Comparison of ENCODE assay signal across 24 cellular contexts in the genomic region with DNA sequence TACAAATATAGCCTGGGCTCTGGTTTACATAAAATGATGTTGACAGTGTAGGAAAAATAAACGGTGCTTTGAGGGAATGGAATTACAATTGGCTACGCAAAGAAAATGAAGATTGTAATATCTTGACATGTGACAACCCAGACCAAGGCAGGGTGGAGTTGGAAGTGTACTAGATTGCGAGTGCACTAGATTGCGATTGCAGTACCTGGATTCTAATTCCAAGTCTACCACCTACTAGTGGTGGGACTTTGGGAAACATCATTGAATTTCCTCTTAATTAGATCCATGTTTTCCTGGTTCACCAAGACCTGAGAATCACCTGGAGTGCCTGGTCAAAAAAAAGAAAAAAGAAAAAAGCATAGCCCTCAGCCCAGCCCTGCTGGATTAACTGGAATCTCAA. TPM values are rescaled to one million over a fixed set of nuclear protein-coding genes. Genes with fewer than 3 reads are reported as not detected.
"Had no signal": no experiment of that assay in that cellular context is flagged by ENCODE, and none has a peak within 500 bp of the region (broad histone marks: within the 10 kb centered on the region; RNA-seq: fewer than 3 reads in every experiment).

No MANE protein-coding gene starts in this region.

- ATAC-seq: activated CD8-positive, alpha-beta memory T cell treated with anti-CD3 and anti-CD28 coated beads, Interleukin-2, amount 10 ng/mL, durations not matched to agents 7 days and 5 days; activated T-cell treated with anti-CD3 and anti-CD28 coated beads, Interleukin-2, amount 50 U/mL, for 4 hours; activated T-helper 17 cell treated with anti-CD3 and anti-CD28 coated beads, Interleukin-2, amount 50 U/mL, for 72 hours; SK-N-SH treated with all-trans-retinoic acid at 6 μM for 48 hours had no signal

- H3K27ac ChIP-seq: breast epithelium, Peyer's patch, SJSA1 had no signal

- H3K27ac Mint-ChIP-seq: activated B cell treated with CpG ODN at 0.5 μM for 24 hours; activated CD4-positive, alpha-beta T cell treated with anti-CD3 and anti-CD28 coated beads, Interleukin-2, amount 10 ng/mL, durations not matched to agents 24 days and 14 days; activated CD8-positive, alpha-beta memory T cell treated with anti-CD3 and anti-CD28 coated beads, Interleukin-2, amount 10 ng/mL, durations not matched to agents 7 days and 5 days; activated naive CD4-positive, alpha-beta T cell treated with anti-CD3 and anti-CD28 coated beads, Interleukin-2, amount 10 ng/mL, durations not matched to agents 7 days and 5 days; activated naive CD8-positive, alpha-beta T cell treated with anti-CD3 and anti-CD28 coated beads for 36 hours; activated T-helper 17 cell treated with anti-CD3 and anti-CD28 coated beads, Interleukin-2, amount 50 U/mL, for 72 hours; T-helper 1 cell treated with Interleukin-12 subunit alpha and Interleukin-12 subunit beta and Interleukin-4 antibody, amounts not matched to agents 30 μg/mL and 1 μg/mL, for 36 hours had no signal

- H3K27me3 ChIP-seq: breast epithelium, Peyer's patch, SJSA1 had no signal

- DNase-seq: activated B cell treated with CpG ODN at 0.5 μM for 24 hours; activated CD4-positive, alpha-beta T cell treated with anti-CD3 and anti-CD28 coated beads for 1 hour; activated CD4-positive, alpha-beta T cell treated with anti-CD3 and anti-CD28 coated beads, Interleukin-2, amount 10 ng/mL, durations not matched to agents 24 days and 14 days; activated CD4-positive, alpha-beta T cell treated with anti-CD3 and anti-CD28 coated beads, Interleukin-2, amount 50 U/mL, for 48 hours; activated CD8-positive, alpha-beta memory T cell treated with anti-CD3 and anti-CD28 coated beads, Interleukin-2, amount 10 ng/mL, durations not matched to agents 7 days and 5 days; activated gamma-delta T cell; activated naive CD4-positive, alpha-beta T cell treated with anti-CD3 and anti-CD28 coated beads, Interleukin-2, amount 10 ng/mL, durations not matched to agents 7 days and 5 days; activated naive CD8-positive, alpha-beta T cell treated with anti-CD3 and anti-CD28 coated beads for 36 hours; activated T-cell treated with anti-CD3 and anti-CD28 coated beads, Interleukin-2, amount 50 U/mL, for 4 hours; caudate nucleus; MM.1S; NCI-H1105; NCI-H1436; NCI-H187; NCI-H2081; NCI-H446; NCI-H524; Peyer's patch; SHP77 had no signal

- H3K4me3 ChIP-seq: breast epithelium, Peyer's patch, SJSA1 had no signal

- H3K36me3 Mint-ChIP-seq: activated CD8-positive, alpha-beta memory T cell treated with anti-CD3 and anti-CD28 coated beads, Interleukin-2, amount 10 ng/mL, durations not matched to agents 7 days and 5 days; activated naive CD4-positive, alpha-beta T cell treated with anti-CD3 and anti-CD28 coated beads, Interleukin-2, amount 10 ng/mL, durations not matched to agents 7 days and 5 days; activated naive CD8-positive, alpha-beta T cell treated with anti-CD3 and anti-CD28 coated beads for 36 hours had no signal

- H3K4me1 ChIP-seq: breast epithelium, Peyer's patch, SJSA1 had no signal

- H3K4me1 Mint-ChIP-seq: activated B cell treated with CpG ODN at 0.5 μM for 24 hours; activated CD4-positive, alpha-beta T cell treated with anti-CD3 and anti-CD28 coated beads, Interleukin-2, amount 10 ng/mL, durations not matched to agents 24 days and 14 days; activated CD8-positive, alpha-beta memory T cell treated with anti-CD3 and anti-CD28 coated beads, Interleukin-2, amount 10 ng/mL, durations not matched to agents 7 days and 5 days; activated naive CD4-positive, alpha-beta T cell treated with anti-CD3 and anti-CD28 coated beads, Interleukin-2, amount 10 ng/mL, durations not matched to agents 7 days and 5 days; activated naive CD8-positive, alpha-beta T cell treated with anti-CD3 and anti-CD28 coated beads for 36 hours; activated T-helper 17 cell treated with anti-CD3 and anti-CD28 coated beads, Interleukin-2, amount 50 U/mL, for 72 hours had no signal

- H3K4me3 Mint-ChIP-seq: activated B cell treated with CpG ODN at 0.5 μM for 24 hours; activated CD4-positive, alpha-beta T cell treated with anti-CD3 and anti-CD28 coated beads, Interleukin-2, amount 10 ng/mL, durations not matched to agents 24 days and 14 days; activated CD8-positive, alpha-beta memory T cell treated with anti-CD3 and anti-CD28 coated beads, Interleukin-2, amount 10 ng/mL, durations not matched to agents 7 days and 5 days; activated naive CD4-positive, alpha-beta T cell treated with anti-CD3 and anti-CD28 coated beads, Interleukin-2, amount 10 ng/mL, durations not matched to agents 7 days and 5 days; activated naive CD8-positive, alpha-beta T cell treated with anti-CD3 and anti-CD28 coated beads for 36 hours; activated T-cell treated with anti-CD3 and anti-CD28 coated beads, Interleukin-2, amount 50 U/mL, for 4 hours; activated T-helper 17 cell treated with anti-CD3 and anti-CD28 coated beads, Interleukin-2, amount 50 U/mL, for 72 hours; T-helper 1 cell treated with Interleukin-12 subunit alpha and Interleukin-12 subunit beta and Interleukin-4 antibody, amounts not matched to agents 30 μg/mL and 1 μg/mL, for 36 hours had no signal

- H3K9me3 ChIP-seq: breast epithelium, Peyer's patch, SJSA1 had no signal

- H3K9me3 Mint-ChIP-seq: activated B cell treated with CpG ODN at 0.5 μM for 24 hours; activated naive CD4-positive, alpha-beta T cell treated with anti-CD3 and anti-CD28 coated beads, Interleukin-2, amount 10 ng/mL, durations not matched to agents 7 days and 5 days; activated T-cell treated with anti-CD3 and anti-CD28 coated beads, Interleukin-2, amount 50 U/mL, for 4 hours; activated T-helper 17 cell treated with anti-CD3 and anti-CD28 coated beads, Interleukin-2, amount 50 U/mL, for 72 hours had no signal

- H3K27me3 Mint-ChIP-seq: activated B cell treated with CpG ODN at 0.5 μM for 24 hours; activated CD4-positive, alpha-beta T cell treated with anti-CD3 and anti-CD28 coated beads, Interleukin-2, amount 10 ng/mL, durations not matched to agents 24 days and 14 days; activated naive CD4-positive, alpha-beta T cell treated with anti-CD3 and anti-CD28 coated beads, Interleukin-2, amount 10 ng/mL, durations not matched to agents 7 days and 5 days; activated naive CD8-positive, alpha-beta T cell treated with anti-CD3 and anti-CD28 coated beads for 36 hours; activated T-helper 17 cell treated with anti-CD3 and anti-CD28 coated beads, Interleukin-2, amount 50 U/mL, for 72 hours had no signal

- H3K36me3 ChIP-seq: breast epithelium, Peyer's patch, SJSA1 had no signal

RNA-seq across cellular contexts. Expression of a gene that starts 18.6 kb away (rescaled TPM):
- total RNA-seq: activated B cell treated with CpG ODN at 0.5 μM for 24 hours; activated CD4-positive, alpha-beta T cell treated with anti-CD3 and anti-CD28 coated beads, Interleukin-2, amount 10 ng/mL, durations not matched to agents 24 days and 14 days; activated CD8-positive, alpha-beta memory T cell treated with anti-CD3 and anti-CD28 coated beads, Interleukin-2, amount 10 ng/mL, durations not matched to agents 7 days and 5 days; activated naive CD8-positive, alpha-beta T cell treated with anti-CD3 and anti-CD28 coated beads for 36 hours; activated T-helper 17 cell treated with anti-CD3 and anti-CD28 coated beads, Interleukin-2, amount 50 U/mL, for 72 hours had no signal
